In genomic region chr6:84653027-84653551, GRCh38 we compare ENCODE assay signal across 22 cellular contexts.
"Had no signal": no experiment of that assay in that cellular context is flagged by ENCODE, and none has a peak within 500 bp of the region (broad histone marks: within the 10 kb centered on the region; RNA-seq: fewer than 3 reads in every experiment).

No MANE protein-coding gene starts in this region.

- H3K4me1 ChIP-seq: esophagus squamous epithelium, lower lobe of right lung, prostate gland, testis had no signal

- DNase-seq: activated CD4-positive, alpha-beta T cell treated with anti-CD3 and anti-CD28 coated beads, Interleukin-2, amount 10 ng/mL, durations not matched to agents 7 days and 5 days; activated CD8-positive, alpha-beta T cell treated with anti-CD3 and anti-CD28 coated beads, Interleukin-2, amount 10 ng/mL, durations not matched to agents 7 days and 5 days; activated naive CD4-positive, alpha-beta T cell treated with anti-CD3 and anti-CD28 coated beads for 36 hours; activated T-cell treated with anti-CD3 and anti-CD28 coated beads, Interleukin-2, amount 50 U/mL, for 4 hours; effector CD8-positive, alpha-beta T cell; esophagus squamous epithelium; left cardiac atrium; lower lobe of right lung; midbrain; nephron progenitor cell; nucleus accumbens; right cardiac atrium; small intestine; stimulated activated CD4-positive, alpha-beta T cell treated with anti-CD3 and anti-CD28 coated beads, Interleukin-4, amount 100 ng/mL, for 4 hours; testis had no signal

- H3K36me3 ChIP-seq: esophagus squamous epithelium, lower lobe of right lung, prostate gland had no signal

- H3K4me3 ChIP-seq: esophagus squamous epithelium, lower lobe of right lung, prostate gland, testis had no signal

- H3K4me3 Mint-ChIP-seq: activated CD4-positive, alpha-beta T cell treated with anti-CD3 and anti-CD28 coated beads, Interleukin-2, amount 10 ng/mL, durations not matched to agents 7 days and 5 days; activated CD8-positive, alpha-beta T cell treated with anti-CD3 and anti-CD28 coated beads, Interleukin-2, amount 10 ng/mL, durations not matched to agents 7 days and 5 days; activated naive CD4-positive, alpha-beta T cell treated with anti-CD3 and anti-CD28 coated beads for 36 hours; activated T-cell treated with anti-CD3 and anti-CD28 coated beads, Interleukin-2, amount 50 U/mL, for 4 hours; dendritic cell treated with granulocyte-macrophage colony-stimulating factor and Interleukin-4, amounts not matched to agents 40 ng/mL and 50 ng/mL, for 4 days; nephron progenitor cell; stimulated activated memory B cell treated with anti-CD40 and anti-IgM and Interleukin-4, amounts not matched to agents 10 μg/mL and 1 μg/mL and 100 μg/mL, for 72 hours; T-helper 1 cell treated with Interleukin-12 subunit alpha and Interleukin-12 subunit beta and Interleukin-4 antibody, amounts not matched to agents 30 μg/mL and 1 μg/mL, for 36 hours; type B pancreatic cell had no signal

- H3K36me3 Mint-ChIP-seq: stimulated activated memory B cell treated with anti-CD40 and anti-IgM and Interleukin-4, amounts not matched to agents 10 μg/mL and 1 μg/mL and 100 μg/mL, for 72 hours; type B pancreatic cell had no signal

- H3K4me1 Mint-ChIP-seq: activated CD4-positive, alpha-beta T cell treated with anti-CD3 and anti-CD28 coated beads, Interleukin-2, amount 10 ng/mL, durations not matched to agents 7 days and 5 days; stimulated activated memory B cell treated with anti-CD40 and anti-IgM and Interleukin-4, amounts not matched to agents 10 μg/mL and 1 μg/mL and 100 μg/mL, for 72 hours had no signal

- H3K9me3 Mint-ChIP-seq: activated CD4-positive, alpha-beta T cell treated with anti-CD3 and anti-CD28 coated beads, Interleukin-2, amount 10 ng/mL, durations not matched to agents 7 days and 5 days; activated naive CD4-positive, alpha-beta T cell treated with anti-CD3 and anti-CD28 coated beads for 36 hours; nephron progenitor cell; stimulated activated memory B cell treated with anti-CD40 and anti-IgM and Interleukin-4, amounts not matched to agents 10 μg/mL and 1 μg/mL and 100 μg/mL, for 72 hours; T-helper 1 cell treated with Interleukin-12 subunit alpha and Interleukin-12 subunit beta and Interleukin-4 antibody, amounts not matched to agents 30 μg/mL and 1 μg/mL, for 36 hours; type B pancreatic cell had no signal

- H3K27ac ChIP-seq: esophagus squamous epithelium, lower lobe of right lung, prostate gland, testis had no signal

- ATAC-seq: activated CD4-positive, CD25-positive, alpha-beta regulatory T cell treated with anti-CD3 and anti-CD28 coated beads, Interleukin-2, amount 50 U/mL, for 24 hours; activated CD8-positive, alpha-beta T cell treated with anti-CD3 and anti-CD28 coated beads, Interleukin-2, amount 10 ng/mL, durations not matched to agents 7 days and 5 days; activated T-cell treated with anti-CD3 and anti-CD28 coated beads, Interleukin-2, amount 50 U/mL, for 4 hours; lower lobe of right lung; right cardiac atrium; stimulated activated memory B cell treated with anti-CD40 and anti-IgM and Interleukin-4, amounts not matched to agents 10 μg/mL and 1 μg/mL and 100 μg/mL, for 72 hours had no signal

- H3K27me3 ChIP-seq: esophagus squamous epithelium, testis had no signal

- H3K27ac Mint-ChIP-seq: activated CD4-positive, alpha-beta T cell treated with anti-CD3 and anti-CD28 coated beads, Interleukin-2, amount 10 ng/mL, durations not matched to agents 7 days and 5 days; activated CD8-positive, alpha-beta T cell treated with anti-CD3 and anti-CD28 coated beads, Interleukin-2, amount 10 ng/mL, durations not matched to agents 7 days and 5 days; activated naive CD4-positive, alpha-beta T cell treated with anti-CD3 and anti-CD28 coated beads for 36 hours; dendritic cell treated with granulocyte-macrophage colony-stimulating factor and Interleukin-4, amounts not matched to agents 40 ng/mL and 50 ng/mL, for 4 days; nephron progenitor cell; stimulated activated memory B cell treated with anti-CD40 and anti-IgM and Interleukin-4, amounts not matched to agents 10 μg/mL and 1 μg/mL and 100 μg/mL, for 72 hours; T-helper 1 cell treated with Interleukin-12 subunit alpha and Interleukin-12 subunit beta and Interleukin-4 antibody, amounts not matched to agents 30 μg/mL and 1 μg/mL, for 36 hours; type B pancreatic cell had no signal

- H3K27me3 Mint-ChIP-seq: activated CD4-positive, alpha-beta T cell treated with anti-CD3 and anti-CD28 coated beads, Interleukin-2, amount 10 ng/mL, durations not matched to agents 7 days and 5 days; dendritic cell treated with granulocyte-macrophage colony-stimulating factor and Interleukin-4, amounts not matched to agents 40 ng/mL and 50 ng/mL, for 4 days; stimulated activated memory B cell treated with anti-CD40 and anti-IgM and Interleukin-4, amounts not matched to agents 10 μg/mL and 1 μg/mL and 100 μg/mL, for 72 hours had no signal

- H3K9me3 ChIP-seq: esophagus squamous epithelium, lower lobe of right lung, prostate gland, testis had no signal

- FAIRE-seq: islet of Langerhans, small intestine had no signal
